ENCODE assay signal across 1 cellular context in the genomic region with DNA sequence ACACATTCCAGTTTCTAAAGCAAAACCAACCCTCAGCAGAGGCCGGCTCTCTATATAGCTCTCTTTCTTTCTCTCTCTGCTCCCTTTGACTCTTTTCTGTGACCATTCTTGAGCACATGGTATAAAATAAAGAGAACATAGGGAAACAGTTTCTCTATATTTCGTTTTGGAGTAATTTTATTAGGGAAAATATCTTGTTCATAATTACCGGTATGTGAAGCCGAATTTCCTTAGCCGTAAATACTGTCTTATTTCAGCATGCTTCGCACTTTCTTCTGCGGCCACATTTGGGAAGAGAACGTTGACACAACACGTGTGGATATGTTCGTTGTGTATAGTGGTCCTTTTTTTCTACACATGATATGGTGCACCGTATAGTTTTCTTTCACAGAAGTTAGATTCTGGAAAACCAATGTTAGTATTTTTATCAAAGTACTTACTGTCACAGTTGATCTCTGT.
TF ChIP-seq lines count a peak whose summit lies in the region.

No MANE protein-coding gene starts in this region.

TF ChIP-seq in H1, 55 proteins besides CTCF, POLR2A, EP300 and RAD21 (continued from another document):
- TF ChIP-seq RXRA (IDR thresholded peaks at IDR 0.05; ENCODE audit: insufficient read depth, low read depth, low read length) = no peak
- no peak for TF ChIP-seq KDM4A (IDR thresholded peaks at IDR 0.05; ENCODE audit: low read depth, low read length, severe bottlenecking)
- no peak for TF ChIP-seq TBP (IDR thresholded peaks at IDR 0.05; ENCODE audit: low read depth, low read length)
- TF ChIP-seq ASH2L (IDR thresholded peaks at IDR 0.05; ENCODE audit: low read length) = no peak
- no peak for TF ChIP-seq TAF7 (optimal IDR thresholded peaks at IDR 0.05; ENCODE audit: borderline replicate concordance, low read depth, low read length)
- TF ChIP-seq HDAC6 (IDR thresholded peaks at IDR 0.05; ENCODE audit: low read depth, low read length) = no peak
- TF ChIP-seq CHD1 (IDR thresholded peaks at IDR 0.05; ENCODE audit: low read depth, low read length) = no peak
- no peak for TF ChIP-seq RBBP5 (IDR thresholded peaks at IDR 0.05; ENCODE audit: borderline replicate concordance, low read depth, low read length)
TF ChIP-seq in H1: peak in this region for 0.
